Comparison of ENCODE assay signal across 2 cellular contexts in genomic region chr2:64996914-64997313, GRCh38.
TF ChIP-seq lines count a peak whose summit lies in the region.

No MANE protein-coding gene starts in this region.

TF ChIP-seq in GM23338, 12 proteins besides CTCF, POLR2A, EP300 and RAD21:
- no peak for TF ChIP-seq REST (IDR thresholded peaks at IDR 0.05; ENCODE audit: unreplicated experiment)
- no peak for TF ChIP-seq EZH2 (IDR thresholded peaks at IDR 0.05; ENCODE audit: low read depth, unreplicated experiment)
- no peak for TF ChIP-seq POLR2AphosphoS5 (IDR thresholded peaks at IDR 0.05; ENCODE audit: low read depth)
- TF ChIP-seq CREB1 (CRISPR knock-in tag; IDR thresholded peaks at IDR 0.05; ENCODE audit: low read depth): no peak
- no peak for TF ChIP-seq STAT1 (IDR thresholded peaks at IDR 0.05; ENCODE audit: unreplicated experiment)
- no peak for TF ChIP-seq NANOG (IDR thresholded peaks at IDR 0.05; ENCODE audit: borderline replicate concordance)
- no peak for TF ChIP-seq ZNF462 (CRISPR knock-in tag; IDR thresholded peaks at IDR 0.05)
- TF ChIP-seq ZNF331 (CRISPR knock-in tag; IDR thresholded peaks at IDR 0.05; ENCODE audit: low read depth): no peak
- TF ChIP-seq JUNB (IDR thresholded peaks at IDR 0.05; ENCODE audit: unreplicated experiment): no peak
- no peak for TF ChIP-seq ETS1 (IDR thresholded peaks at IDR 0.05)
- TF ChIP-seq EZH2phosphoT487 (IDR thresholded peaks at IDR 0.05; ENCODE audit: unreplicated experiment): no peak
- no peak for TF ChIP-seq ZNF114 (CRISPR knock-in tag; IDR thresholded peaks at IDR 0.05)
TF ChIP-seq in GM23338: peak in this region for 0.

TF ChIP-seq in WTC11, 78 proteins besides CTCF, POLR2A, EP300 and RAD21:
- no peak for TF ChIP-seq MYBL2 (CRISPR knock-in tag; IDR thresholded peaks at IDR 0.05)
